Comparison of ENCODE assay signal across 13 cellular contexts in the genomic region with DNA sequence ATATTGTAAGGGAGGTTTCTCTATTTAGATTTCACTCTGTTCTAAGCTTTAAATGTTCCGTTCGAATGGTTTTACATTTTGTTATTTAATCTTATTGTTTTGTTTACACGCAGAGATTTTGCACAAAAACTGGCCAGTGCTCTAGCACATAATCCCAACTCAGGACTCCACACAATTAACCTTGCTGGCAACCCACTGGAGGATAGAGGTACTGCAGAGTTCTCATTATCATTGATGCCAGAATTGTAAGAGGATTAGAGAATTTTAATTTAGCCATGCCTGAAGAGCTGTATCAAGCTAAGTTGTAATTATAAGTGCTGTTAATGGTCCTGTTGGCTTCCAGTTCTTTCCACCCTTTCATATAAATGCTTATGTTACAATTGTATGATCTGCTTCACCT.
DNase-seq lines count a peak whose midpoint lies in the region; ATAC-seq, FAIRE-seq and TF ChIP-seq lines count a peak whose summit lies in the region.
"Had no signal": no experiment of that assay in that cellular context is flagged by ENCODE, and none has a peak within 500 bp of the region (broad histone marks: within the 10 kb centered on the region; RNA-seq: fewer than 3 reads in every experiment).

No MANE protein-coding gene starts in this region.

- no peak overlapping the region for H3K27ac ChIP-seq in MM.1S (ENCODE audit: low read length)
- H3K27ac ChIP-seq in astrocyte (ENCODE audit: low read depth, low read length): no peak overlapping the region
- H3K27ac ChIP-seq: 22Rv1, epithelial cell of prostate, right atrium auricular region had no signal

- ATAC-seq in HG02678 (IDR thresholded peaks at IDR 0.05; ENCODE audit: unreplicated experiment) (no peak), GM21529 (IDR thresholded peaks at IDR 0.05; ENCODE audit: unreplicated experiment) (no peak)

- H3K4me1 ChIP-seq in MM.1S (ENCODE audit: low read length) (0 out of 2 replicates have a peak, but pooled peaks cover 3% of the 10 kb centered on the region), astrocyte (ENCODE audit: insufficient read depth, low read length) (peaks cover 16% of the 10 kb centered on the region)
- H3K4me1 ChIP-seq: right atrium auricular region had no signal

- H3K36me3 ChIP-seq in MM.1S (replicated peaks; ENCODE audit: insufficient read depth, low read length) (no peaks in the 10 kb centered on the region), astrocyte (ENCODE audit: insufficient read depth, low read length) (no peaks in the 10 kb centered on the region)

- H3K27me3 ChIP-seq in MM.1S (replicated peaks; ENCODE audit: insufficient read depth, low read length) (no peaks in the 10 kb centered on the region), astrocyte (ENCODE audit: insufficient read depth, low read length) (no peaks in the 10 kb centered on the region)
- H3K27me3 ChIP-seq: right atrium auricular region had no signal

- H3K27ac Mint-ChIP-seq in astrocyte (ENCODE audit: unreplicated experiment) (no peak overlapping the region), neural crest cell (ENCODE audit: unreplicated experiment) (no peak overlapping the region)

- TF ChIP-seq CTCF in MM.1S (IDR thresholded peaks at IDR 0.05; ENCODE audit: low read length): peak; percentile 19; the same call in 1 of the 2 replicates
- peak; percentile 21 for TF ChIP-seq CTCF in astrocyte (IDR thresholded peaks at IDR 0.05; ENCODE audit: insufficient read depth, low read depth, low read length)
- peak; percentile 51 for TF ChIP-seq CTCF in neural crest cell (conservative IDR thresholded peaks at IDR 0.05)

- no peak overlapping the region for H3K4me3 Mint-ChIP-seq in astrocyte (ENCODE audit: unreplicated experiment)
- no peak overlapping the region for H3K4me3 Mint-ChIP-seq in neural crest cell

- H3K9me3 Mint-ChIP-seq in astrocyte (ENCODE audit: unreplicated experiment) (no peaks in the 10 kb centered on the region), neural crest cell (no peaks in the 10 kb centered on the region)

- no peak for FAIRE-seq in astrocyte (lab: Jason Lieb, UNC)

- no peak overlapping the region for H2AFZ ChIP-seq in MM.1S (ENCODE audit: low read length)
- H2AFZ ChIP-seq in astrocyte (ENCODE audit: low read depth, low read length): no peak overlapping the region

- DNase-seq in DMS 273 (lab: John Stamatoyannopoulos, UW; ENCODE audit: unreplicated experiment) (peak; percentile 57), DMS 273 treated with DMSO at 0.1 percent for 48 hours (lab: John Stamatoyannopoulos, UW) (no peak), MM.1S (no peak), astrocyte (ENCODE audit: low read depth) (no peak), neural crest cell (ENCODE audit: low read depth, low spot score) (no peak), NCI-H1436 treated with DMSO at 0.1 percent for 48 hours (lab: John Stamatoyannopoulos, UW) (no peak)
- DNase-seq: DND-41, NCI-H1417 treated with DMSO at 0.1 percent for 48 hours had no signal

- H3K36me3 Mint-ChIP-seq in astrocyte (ENCODE audit: low read depth, unreplicated experiment) (peaks cover 11% of the 10 kb centered on the region), neural crest cell (ENCODE audit: low read depth) (peaks cover 5% of the 10 kb centered on the region)

- no peaks in the 10 kb centered on the region for H3K9me3 ChIP-seq in MM.1S (replicated peaks; ENCODE audit: insufficient read depth, low read length)
- H3K9me3 ChIP-seq in astrocyte (ENCODE audit: insufficient read depth, low read depth, low read length): no peaks in the 10 kb centered on the region
- H3K9me3 ChIP-seq: right atrium auricular region had no signal

- H3K4me2 ChIP-seq in MM.1S (ENCODE audit: low read depth, low read length): no peak overlapping the region
- H3K4me2 ChIP-seq in astrocyte (ENCODE audit: low read length): no peak overlapping the region

- H3K27me3 Mint-ChIP-seq in astrocyte (ENCODE audit: low read depth, unreplicated experiment): no peaks in the 10 kb centered on the region
- no peaks in the 10 kb centered on the region for H3K27me3 Mint-ChIP-seq in neural crest cell (ENCODE audit: low read depth)

- H3K9ac ChIP-seq in MM.1S (ENCODE audit: low read length): no peak overlapping the region
- H3K9ac ChIP-seq in astrocyte (ENCODE audit: low read length): no peak overlapping the region

- H3K79me2 ChIP-seq in MM.1S (ENCODE audit: low read length) (no peaks in the 10 kb centered on the region), astrocyte (ENCODE audit: insufficient read depth, low read length) (no peaks in the 10 kb centered on the region)

- H4K20me1 ChIP-seq in MM.1S (ENCODE audit: insufficient read depth, low read length) (no peaks in the 10 kb centered on the region), astrocyte (ENCODE audit: insufficient read depth, low read length) (no peaks in the 10 kb centered on the region)

- no peaks in the 10 kb centered on the region for H3K9me2 ChIP-seq in MM.1S (replicated peaks; ENCODE audit: insufficient read depth, low read length)

- peaks cover 19% of the 10 kb centered on the region for H3K4me1 Mint-ChIP-seq in astrocyte (ENCODE audit: low read depth, unreplicated experiment)
- no peaks in the 10 kb centered on the region for H3K4me1 Mint-ChIP-seq in neural crest cell

- 0 out of 2 replicates have a peak, but pooled peaks cover 4% of the 10 kb centered on the region for H3F3A ChIP-seq in MM.1S (ENCODE audit: insufficient read depth, low read length)

- H3K4me3 ChIP-seq in MM.1S (ENCODE audit: low read length): no peak overlapping the region
- H3K4me3 ChIP-seq in astrocyte (ENCODE audit: insufficient read depth, low read depth, low read length): no peak overlapping the region
- H3K4me3 ChIP-seq: right atrium auricular region had no signal
